In the genomic region with DNA sequence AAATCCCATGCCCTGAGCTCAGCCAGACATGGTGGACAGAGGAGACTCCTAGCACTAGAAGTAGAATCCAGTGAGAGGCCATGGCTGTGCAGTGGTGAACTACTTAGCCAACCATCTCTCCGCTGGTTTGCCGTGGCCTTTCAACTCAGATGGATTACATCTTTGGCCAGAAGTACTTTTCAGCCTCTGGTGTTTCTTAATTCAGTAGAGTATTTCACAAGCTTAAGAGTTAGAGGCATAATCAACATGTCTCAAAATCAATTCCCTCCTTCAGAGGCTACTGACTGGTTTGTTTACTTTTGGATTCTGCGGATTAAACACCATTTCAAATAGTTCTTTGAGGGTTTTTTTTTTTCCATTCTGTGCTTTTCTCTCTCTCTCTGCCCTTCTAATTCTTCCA, we compare ENCODE assay signal across 25 cellular contexts.
"Had no signal": no experiment of that assay in that cellular context is flagged by ENCODE, and none has a peak within 500 bp of the region (broad histone marks: within the 10 kb centered on the region; RNA-seq: fewer than 3 reads in every experiment).

No MANE protein-coding gene starts in this region.

- H3K27ac Mint-ChIP-seq: naive thymus-derived CD4-positive, alpha-beta T cell; nephron; neural progenitor cell; progenitor cell of endocrine pancreas; stimulated activated effector memory CD8-positive, alpha-beta T cell treated with anti-CD3 and anti-CD28 coated beads, Interleukin-12 subunit alpha, Interleukin-12 subunit beta, amount 100 ng/mL, for 72 hours; type B pancreatic cell had no signal

- H3K4me3 Mint-ChIP-seq: naive thymus-derived CD4-positive, alpha-beta T cell; nephron; neural progenitor cell; stimulated activated effector memory CD8-positive, alpha-beta T cell treated with anti-CD3 and anti-CD28 coated beads, Interleukin-12 subunit alpha, Interleukin-12 subunit beta, amount 100 ng/mL, for 72 hours; type B pancreatic cell had no signal

- H3K4me1 ChIP-seq: left lung, neural progenitor cell, parathyroid adenoma, right lobe of liver, testis, tibial artery had no signal

- H3K4me3 ChIP-seq: dorsolateral prefrontal cortex, gastrocnemius medialis, heart left ventricle, hepatocyte, left lung, neural progenitor cell, right lobe of liver, stomach, testis, tibial artery had no signal

- H3K27ac ChIP-seq: dorsolateral prefrontal cortex, gastrocnemius medialis, heart left ventricle, hepatocyte, left lung, neural progenitor cell, parathyroid adenoma, right lobe of liver, testis, tibial artery had no signal

- H3K36me3 ChIP-seq: gastrocnemius medialis, heart left ventricle, left lung, neural progenitor cell, right lobe of liver, stomach, tibial artery had no signal

- DNase-seq: dorsolateral prefrontal cortex; effector CD4-positive, alpha-beta T cell; foreskin fibroblast; gastrocnemius medialis; heart left ventricle; left cardiac atrium; left lung; mesendoderm; midbrain; naive thymus-derived CD4-positive, alpha-beta T cell; right lobe of liver; stimulated activated CD4-positive, alpha-beta T cell treated with anti-CD3 and anti-CD28 coated beads, Interleukin-2, amount 100 ng/mL, for 24 hours; stimulated activated CD4-positive, alpha-beta T cell treated with anti-CD3 and anti-CD28 coated beads, Interleukin-4, amount 100 ng/mL, for 24 hours; stimulated activated naive CD4-positive, alpha-beta T cell treated with Interleukin-2 at 50 U/mL for 16 hours; stomach; substantia nigra; testis; tibial artery had no signal

- H3K4me1 Mint-ChIP-seq: neural progenitor cell had no signal

- H3K27me3 ChIP-seq: dorsolateral prefrontal cortex, gastrocnemius medialis, heart left ventricle, hepatocyte, left lung, neural progenitor cell, right lobe of liver, stomach, testis, tibial artery had no signal

- H3K27me3 Mint-ChIP-seq: naive thymus-derived CD4-positive, alpha-beta T cell; progenitor cell of endocrine pancreas; type B pancreatic cell had no signal

- H3K9me3 ChIP-seq: gastrocnemius medialis, right lobe of liver, testis, tibial artery had no signal

- H3K36me3 Mint-ChIP-seq: stimulated activated effector memory CD8-positive, alpha-beta T cell treated with anti-CD3 and anti-CD28 coated beads, Interleukin-12 subunit alpha, Interleukin-12 subunit beta, amount 100 ng/mL, for 72 hours had no signal

- ATAC-seq: gastrocnemius medialis; heart left ventricle; left lung; naive thymus-derived CD4-positive, alpha-beta T cell; right lobe of liver; stimulated activated effector memory CD8-positive, alpha-beta T cell treated with anti-CD3 and anti-CD28 coated beads, Interleukin-12 subunit alpha, Interleukin-12 subunit beta, amount 100 ng/mL, for 72 hours had no signal

- H3K9ac ChIP-seq: neural progenitor cell, parathyroid adenoma had no signal
